ENCODE assay signal across 1 cellular context in the genomic region with DNA sequence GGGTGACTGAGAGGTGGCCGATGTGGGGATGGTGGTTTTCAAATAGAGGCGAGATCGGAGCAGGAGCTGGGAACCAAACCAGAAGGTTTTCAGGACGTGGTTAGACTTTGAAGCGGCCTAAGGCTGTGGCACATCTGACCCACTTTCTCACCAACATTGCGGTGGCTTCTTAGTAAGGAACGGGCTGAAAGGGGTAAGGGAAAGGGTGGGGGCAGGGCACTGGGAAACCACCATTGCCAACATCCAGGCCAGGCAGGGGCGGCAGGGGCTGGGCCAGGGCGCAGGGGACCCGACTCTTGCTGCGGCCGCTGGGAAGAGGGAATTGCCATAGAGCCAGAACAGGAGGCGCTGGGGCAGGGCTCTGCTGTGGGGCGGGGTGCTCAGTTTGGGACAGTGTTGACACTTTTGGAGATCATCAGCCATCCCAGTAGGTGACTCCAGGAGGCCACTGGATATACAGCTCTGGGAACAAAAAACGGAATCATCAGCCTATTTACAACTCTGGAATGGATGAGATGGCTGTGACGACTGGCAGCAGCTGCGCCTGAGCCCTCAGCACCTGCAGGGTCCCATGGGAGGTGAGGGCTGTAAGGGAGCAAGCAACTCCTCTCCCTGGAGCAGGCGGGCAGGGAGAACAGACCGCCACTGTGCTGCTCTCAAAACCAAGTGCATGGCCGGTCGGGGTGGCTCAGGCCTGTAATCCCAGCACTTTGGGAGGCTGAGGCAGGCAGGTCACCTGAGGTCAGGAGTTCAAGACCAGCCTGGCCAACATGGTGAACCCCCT.
TF ChIP-seq lines count a peak whose summit lies in the region.

No MANE protein-coding gene starts in this region.

TF ChIP-seq in HepG2, 621 proteins besides CTCF, POLR2A, EP300 and RAD21 (continued from another document):
- no peak for TF ChIP-seq ZNF230 (CRISPR knock-in tag; IDR thresholded peaks at IDR 0.05)
- TF ChIP-seq ETV6 (CRISPR knock-in tag; conservative IDR thresholded peaks at IDR 0.05): no peak
- TF ChIP-seq ZNF570 (CRISPR knock-in tag; IDR thresholded peaks at IDR 0.05; ENCODE audit: borderline replicate concordance): no peak
- TF ChIP-seq, protein P1, sequence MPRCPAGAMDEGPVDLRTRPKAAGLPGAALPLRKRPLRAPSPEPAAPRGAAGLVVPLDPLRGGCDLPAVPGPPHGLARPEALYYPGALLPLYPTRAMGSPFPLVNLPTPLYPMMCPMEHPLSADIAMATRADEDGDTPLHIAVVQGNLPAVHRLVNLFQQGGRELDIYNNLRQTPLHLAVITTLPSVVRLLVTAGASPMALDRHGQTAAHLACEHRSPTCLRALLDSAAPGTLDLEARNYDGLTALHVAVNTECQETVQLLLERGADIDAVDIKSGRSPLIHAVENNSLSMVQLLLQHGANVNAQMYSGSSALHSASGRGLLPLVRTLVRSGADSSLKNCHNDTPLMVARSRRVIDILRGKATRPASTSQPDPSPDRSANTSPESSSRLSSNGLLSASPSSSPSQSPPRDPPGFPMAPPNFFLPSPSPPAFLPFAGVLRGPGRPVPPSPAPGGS (CRISPR knock-in tag; IDR thresholded peaks at IDR 0.05): no peak
- TF ChIP-seq, protein P2, sequence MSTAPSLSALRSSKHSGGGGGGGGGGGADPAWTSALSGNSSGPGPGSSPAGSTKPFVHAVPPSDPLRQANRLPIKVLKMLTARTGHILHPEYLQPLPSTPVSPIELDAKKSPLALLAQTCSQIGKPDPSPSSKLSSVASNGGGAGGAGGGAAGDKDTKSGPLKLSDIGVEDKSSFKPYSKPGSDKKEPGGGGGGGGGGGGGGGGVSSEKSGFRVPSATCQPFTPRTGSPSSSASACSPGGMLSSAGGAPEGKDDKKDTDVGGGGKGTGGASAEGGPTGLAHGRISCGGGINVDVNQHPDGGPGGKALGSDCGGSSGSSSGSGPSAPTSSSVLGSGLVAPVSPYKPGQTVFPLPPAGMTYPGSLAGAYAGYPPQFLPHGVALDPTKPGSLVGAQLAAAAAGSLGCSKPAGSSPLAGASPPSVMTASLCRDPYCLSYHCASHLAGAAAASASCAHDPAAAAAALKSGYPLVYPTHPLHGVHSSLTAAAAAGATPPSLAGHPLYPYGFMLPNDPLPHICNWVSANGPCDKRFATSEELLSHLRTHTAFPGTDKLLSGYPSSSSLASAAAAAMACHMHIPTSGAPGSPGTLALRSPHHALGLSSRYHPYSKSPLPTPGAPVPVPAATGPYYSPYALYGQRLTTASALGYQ (CRISPR knock-in tag; IDR thresholded peaks at IDR 0.05): no peak
- TF ChIP-seq ZFYVE20 (CRISPR knock-in tag; IDR thresholded peaks at IDR 0.05; ENCODE audit: borderline replicate concordance, low read depth): no peak
- TF ChIP-seq ZNF264 (CRISPR knock-in tag; IDR thresholded peaks at IDR 0.05): no peak
- TF ChIP-seq JUN (CRISPR knock-in tag; IDR thresholded peaks at IDR 0.05): no peak
- no peak for TF ChIP-seq ZBTB3 (CRISPR knock-in tag; IDR thresholded peaks at IDR 0.05; ENCODE audit: borderline replicate concordance, low read depth)
- TF ChIP-seq HOXA7 (CRISPR knock-in tag; IDR thresholded peaks at IDR 0.05): no peak
- TF ChIP-seq, protein P3, sequence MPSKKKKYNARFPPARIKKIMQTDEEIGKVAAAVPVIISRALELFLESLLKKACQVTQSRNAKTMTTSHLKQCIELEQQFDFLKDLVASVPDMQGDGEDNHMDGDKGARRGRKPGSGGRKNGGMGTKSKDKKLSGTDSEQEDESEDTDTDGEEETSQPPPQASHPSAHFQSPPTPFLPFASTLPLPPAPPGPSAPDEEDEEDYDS (CRISPR knock-in tag; IDR thresholded peaks at IDR 0.05): no peak
- TF ChIP-seq ZNF577 (CRISPR knock-in tag; IDR thresholded peaks at IDR 0.05; ENCODE audit: borderline replicate concordance, low read depth): no peak
- no peak for TF ChIP-seq NR2C2 (CRISPR knock-in tag; IDR thresholded peaks at IDR 0.05; ENCODE audit: borderline replicate concordance)
- no peak for TF ChIP-seq MLLT10 (CRISPR knock-in tag; IDR thresholded peaks at IDR 0.05)
- no peak for TF ChIP-seq NR2F1 (CRISPR knock-in tag; IDR thresholded peaks at IDR 0.05)
